ENCODE assay signal across 17 cellular contexts in the genomic region with DNA sequence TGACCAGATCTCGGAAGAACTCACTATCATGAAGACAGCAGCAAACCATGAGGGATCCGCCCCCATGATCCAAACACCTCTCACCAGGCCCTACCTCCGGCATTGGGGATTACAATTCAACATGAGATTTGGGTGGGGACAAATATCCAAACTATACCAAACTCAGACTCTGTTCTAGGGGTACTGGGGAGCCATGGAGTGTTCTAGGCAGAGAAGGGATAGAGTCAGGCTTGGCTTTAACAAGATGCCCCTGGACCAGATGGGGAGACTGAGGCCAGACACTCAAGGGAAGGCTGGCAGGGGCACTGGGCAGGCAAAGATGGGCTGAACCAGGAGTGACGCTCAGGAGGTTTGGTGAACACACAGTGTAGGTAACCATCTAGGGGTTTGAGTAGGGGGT.
"Had no signal": no experiment of that assay in that cellular context is flagged by ENCODE, and none has a peak within 500 bp of the region (broad histone marks: within the 10 kb centered on the region; RNA-seq: fewer than 3 reads in every experiment).

No MANE protein-coding gene starts in this region.

- ATAC-seq: activated CD4-positive, CD25-positive, alpha-beta regulatory T cell treated with anti-CD3 and anti-CD28 coated beads, Interleukin-2, amount 50 U/mL, for 24 hours; activated T-cell treated with anti-CD3 and anti-CD28 coated beads, Interleukin-2, amount 50 U/mL, for 72 hours; psoas muscle; right cardiac atrium had no signal

- H3K9me3 ChIP-seq: ascending aorta, esophagus squamous epithelium, psoas muscle, SK-N-SH, stomach, upper lobe of left lung had no signal

- H3K4me3 Mint-ChIP-seq: activated CD4-positive, alpha-beta T cell treated with anti-CD3 and anti-CD28 coated beads, Interleukin-2, amount 10 ng/mL, durations not matched to agents 7 days and 5 days; activated T-cell treated with anti-CD3 and anti-CD28 coated beads, Interleukin-2, amount 50 U/mL, for 72 hours; memory B cell had no signal

- H3K4me1 ChIP-seq: ascending aorta, psoas muscle had no signal

- H3K4me3 ChIP-seq: ascending aorta, esophagus squamous epithelium, psoas muscle, stomach, upper lobe of left lung had no signal

- H3K27ac ChIP-seq: ascending aorta, esophagus squamous epithelium, psoas muscle, stomach, upper lobe of left lung had no signal

- DNase-seq: activated CD4-positive, alpha-beta T cell treated with anti-CD3 and anti-CD28 coated beads, Interleukin-2, amount 10 ng/mL, durations not matched to agents 7 days and 5 days; activated CD8-positive, alpha-beta memory T cell treated with anti-CD3 and anti-CD28 coated beads, Interleukin-2, amount 50 U/mL, for 4 hours; activated gamma-delta T cell; activated T-cell treated with anti-CD3 and anti-CD28 coated beads, Interleukin-2, amount 50 U/mL, for 72 hours; cerebellar nuclear complex; cortex of kidney; effector CD4-positive, alpha-beta T cell; esophagus squamous epithelium; psoas muscle; SK-N-SH; stomach; T1000; upper lobe of left lung had no signal

- H3K27ac Mint-ChIP-seq: activated T-cell treated with anti-CD3 and anti-CD28 coated beads, Interleukin-2, amount 50 U/mL, for 72 hours; memory B cell had no signal

- H3K9me3 Mint-ChIP-seq: activated CD4-positive, alpha-beta T cell treated with anti-CD3 and anti-CD28 coated beads, Interleukin-2, amount 10 ng/mL, durations not matched to agents 7 days and 5 days; activated T-cell treated with anti-CD3 and anti-CD28 coated beads, Interleukin-2, amount 50 U/mL, for 72 hours; memory B cell had no signal

- H3K27me3 Mint-ChIP-seq: activated CD4-positive, alpha-beta T cell treated with anti-CD3 and anti-CD28 coated beads, Interleukin-2, amount 10 ng/mL, durations not matched to agents 7 days and 5 days; memory B cell had no signal
